1 cellular context compared by ENCODE assay signal in the genomic region with DNA sequence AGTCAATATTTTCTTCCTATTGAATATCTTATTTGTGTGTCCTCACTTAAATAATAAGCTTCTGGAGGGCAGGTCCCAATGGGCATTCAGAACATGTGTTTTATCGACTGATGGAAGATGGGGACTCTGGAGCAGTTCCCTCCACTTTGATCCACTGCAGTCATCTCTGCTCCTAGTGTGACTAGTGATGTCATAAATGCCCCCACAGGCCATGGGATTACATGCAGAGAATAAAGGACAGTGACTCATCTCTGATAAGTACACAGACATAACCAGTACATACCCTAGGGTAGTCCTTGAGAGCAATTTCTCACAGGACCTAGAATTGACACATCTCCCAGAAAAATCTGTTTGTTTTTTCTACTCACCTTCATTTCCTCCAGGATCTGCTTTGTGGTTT.
TF ChIP-seq lines count a peak whose summit lies in the region.

No MANE protein-coding gene starts in this region.

TF ChIP-seq in K562, 482 proteins besides CTCF, POLR2A, EP300 and RAD21:
- TF ChIP-seq, protein P1, sequence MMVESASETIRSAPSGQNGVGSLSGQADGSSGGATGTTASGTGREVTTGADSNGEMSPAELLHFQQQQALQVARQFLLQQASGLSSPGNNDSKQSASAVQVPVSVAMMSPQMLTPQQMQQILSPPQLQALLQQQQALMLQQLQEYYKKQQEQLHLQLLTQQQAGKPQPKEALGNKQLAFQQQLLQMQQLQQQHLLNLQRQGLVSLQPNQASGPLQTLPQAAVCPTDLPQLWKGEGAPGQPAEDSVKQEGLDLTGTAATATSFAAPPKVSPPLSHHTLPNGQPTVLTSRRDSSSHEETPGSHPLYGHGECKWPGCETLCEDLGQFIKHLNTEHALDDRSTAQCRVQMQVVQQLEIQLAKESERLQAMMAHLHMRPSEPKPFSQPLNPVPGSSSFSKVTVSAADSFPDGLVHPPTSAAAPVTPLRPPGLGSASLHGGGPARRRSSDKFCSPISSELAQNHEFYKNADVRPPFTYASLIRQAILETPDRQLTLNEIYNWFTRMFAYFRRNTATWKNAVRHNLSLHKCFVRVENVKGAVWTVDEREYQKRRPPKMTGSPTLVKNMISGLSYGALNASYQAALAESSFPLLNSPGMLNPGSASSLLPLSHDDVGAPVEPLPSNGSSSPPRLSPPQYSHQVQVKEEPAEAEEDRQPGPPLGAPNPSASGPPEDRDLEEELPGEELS (CRISPR knock-in tag; IDR thresholded peaks at IDR 0.05; ENCODE audit: borderline replicate concordance), result no peak
- TF ChIP-seq, protein P2, sequence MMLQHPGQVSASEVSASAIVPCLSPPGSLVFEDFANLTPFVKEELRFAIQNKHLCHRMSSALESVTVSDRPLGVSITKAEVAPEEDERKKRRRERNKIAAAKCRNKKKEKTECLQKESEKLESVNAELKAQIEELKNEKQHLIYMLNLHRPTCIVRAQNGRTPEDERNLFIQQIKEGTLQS (IDR thresholded peaks at IDR 0.05), result 0 out of 2 replicates have a peak, but pooled peaks have one; percentile 18
- TF ChIP-seq, protein P2 (CRISPR knock-in tag; conservative IDR thresholded peaks at IDR 0.05), result no peak
- TF ChIP-seq JUND (IDR thresholded peaks at IDR 0.05; ENCODE audit: borderline replicate concordance, low read depth, low read length), result 0 out of 2 replicates have a peak, but pooled peaks have one; percentile 5
- no peak for TF ChIP-seq JUND (tag; IDR thresholded peaks at IDR 0.05; ENCODE audit: borderline replicate concordance, low read depth, low read length)
- TF ChIP-seq RBFOX2 (IDR thresholded peaks at IDR 0.05; ENCODE audit: low read depth, low read length), result no peak
- TF ChIP-seq GTF2E2 (tag; IDR thresholded peaks at IDR 0.05), result no peak
- TF ChIP-seq SNRNP70 (optimal IDR thresholded peaks at IDR 0.05; ENCODE audit: low read depth, low read length), result no peak
